Comparison of ENCODE assay signal across 12 cellular contexts in the genomic region with DNA sequence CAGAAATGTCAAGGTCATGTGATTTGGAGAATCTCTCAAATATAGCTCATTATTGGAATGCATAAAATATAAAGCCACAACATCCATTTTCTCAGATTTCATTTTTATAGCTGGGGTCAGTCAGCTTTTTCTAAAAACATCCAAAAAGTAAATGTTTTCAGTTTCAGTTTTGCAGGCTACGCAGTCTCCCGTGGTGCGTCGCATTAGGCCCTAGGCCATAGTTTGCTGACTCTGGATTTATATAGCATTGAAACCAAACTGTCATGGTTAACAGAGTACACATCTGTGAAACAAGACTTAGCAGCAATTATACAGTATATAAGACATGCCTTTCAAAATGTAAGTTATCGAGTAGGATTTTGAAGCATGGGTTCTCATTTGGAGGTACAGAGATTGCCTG.
DNase-seq lines count a peak whose midpoint lies in the region; ATAC-seq and TF ChIP-seq lines count a peak whose summit lies in the region.
"Had no signal": no experiment of that assay in that cellular context is flagged by ENCODE, and none has a peak within 500 bp of the region (broad histone marks: within the 10 kb centered on the region; RNA-seq: fewer than 3 reads in every experiment).

No MANE protein-coding gene starts in this region.

- H3K36me3 ChIP-seq in neutrophil = no peaks in the 10 kb centered on the region
- H3K36me3 ChIP-seq: sigmoid colon had no signal

- DNase-seq in mucosa of gallbladder (ENCODE audit: low spot score) (no peak), GM19238 (ENCODE audit: insufficient read length, low spot score) (no peak), coronary artery (ENCODE audit: low spot score) (no peak)
- DNase-seq: CD4-positive, alpha-beta memory T cell; Karpas-422; NCI-H2029; sigmoid colon; SW 1271 had no signal

- H3K4me3 ChIP-seq in neutrophil (ENCODE audit: low read depth in 1 of 2, low read length in 1 of 2) (no peak overlapping the region), coronary artery (no peak overlapping the region)
- H3K4me3 ChIP-seq: sigmoid colon had no signal

- TF ChIP-seq CTCF in neutrophil (IDR thresholded peaks at IDR 0.05) (no peak), coronary artery (IDR thresholded peaks at IDR 0.05) (no peak)

- peak; percentile 93 for ATAC-seq in GM18909 (IDR thresholded peaks at IDR 0.05; ENCODE audit: poor library complexity, unreplicated experiment)
- peak; percentile 51 for ATAC-seq in HG02571 (IDR thresholded peaks at IDR 0.05; ENCODE audit: unreplicated experiment)
- peak; percentile 79 for ATAC-seq in HG03342 (IDR thresholded peaks at IDR 0.05; ENCODE audit: unreplicated experiment)

- H3K27me3 ChIP-seq in neutrophil = no peaks in the 10 kb centered on the region
- H3K27me3 ChIP-seq: sigmoid colon had no signal

- peak overlapping the region; percentile 64 for H3K27ac ChIP-seq in neutrophil
- no peak overlapping the region for H3K27ac ChIP-seq in coronary artery
- H3K27ac ChIP-seq: sigmoid colon had no signal

- H3K9me3 ChIP-seq in neutrophil = no peaks in the 10 kb centered on the region

- H3K4me1 ChIP-seq in neutrophil (ENCODE audit: control insufficient read depth in 1 of 2, insufficient read depth in 1 of 2, low read depth in 1 of 2, low read length in 1 of 2) = peaks cover 16 to 36% of the 10 kb centered on the region in 2 experiments
- H3K4me1 ChIP-seq: sigmoid colon had no signal
